15 cellular contexts compared by ENCODE assay signal in the genomic region with DNA sequence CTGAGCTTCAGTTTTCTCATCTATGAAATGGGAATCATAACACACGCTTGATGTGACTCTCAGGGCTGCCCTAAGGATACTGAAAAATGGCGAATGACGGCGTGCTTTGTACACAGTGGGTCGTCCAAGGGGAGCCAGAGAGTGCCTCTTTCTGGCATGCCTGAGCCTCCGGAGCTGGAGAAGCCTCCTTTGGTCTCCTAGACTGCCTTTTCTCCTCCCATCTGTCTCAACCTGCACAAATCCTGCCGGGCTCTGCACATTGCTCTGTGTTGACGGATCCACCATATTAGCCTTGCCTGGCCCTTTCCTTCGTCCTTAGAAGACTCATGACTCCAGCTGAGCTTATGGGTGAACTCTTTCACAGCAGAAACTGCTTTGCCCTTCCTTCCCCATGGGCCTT.
A peak's percentile ranks its signal among the peaks of the same experiment; 100 is the strongest.
DNase-seq lines count a peak whose midpoint lies in the region; FAIRE-seq and TF ChIP-seq lines count a peak whose summit lies in the region.
"Had no signal": no experiment of that assay in that cellular context is flagged by ENCODE, and none has a peak within 500 bp of the region (broad histone marks: within the 10 kb centered on the region; RNA-seq: fewer than 3 reads in every experiment).

No MANE protein-coding gene starts in this region.

- no peaks in the 10 kb centered on the region for H3K79me2 ChIP-seq in GM23248 (ENCODE audit: insufficient read depth)
- no peaks in the 10 kb centered on the region for H3K79me2 ChIP-seq in fibroblast of lung (ENCODE audit: control insufficient read depth, insufficient read depth, low read length)

- H3K27ac ChIP-seq in GM23248 (peak overlapping the region; percentile 97), SJSA1 (peak overlapping the region; percentile 90), fibroblast of lung (ENCODE audit: insufficient read depth, low read length) (peak overlapping the region; percentile 89)
- H3K27ac ChIP-seq: Peyer's patch had no signal

- H3K9me3 ChIP-seq in GM23248 (ENCODE audit: low read depth) (no peaks in the 10 kb centered on the region), SJSA1 (replicated peaks) (no peaks in the 10 kb centered on the region), fibroblast of lung (ENCODE audit: control insufficient read depth, insufficient read depth, low read depth, low read length) (no peaks in the 10 kb centered on the region), skeletal muscle satellite cell (replicated peaks; ENCODE audit: low read length) (no peaks in the 10 kb centered on the region)
- H3K9me3 ChIP-seq: Peyer's patch had no signal

- WGBS in GM23248 (ENCODE audit: low coverage in 1 of 2, low lambda C conversion rate in 2 of 2, missing lambda C conversion rate in 2 of 2), 2 experiments, result 91 to 94% methylated on average over 9 of the region's 9 CpGs

- in situ Hi-C loops in GM23248 (cut with MboI), result no loop called here

- no peak overlapping the region for H2AFZ ChIP-seq in GM23248
- H2AFZ ChIP-seq in fibroblast of lung (ENCODE audit: low read length), result no peak overlapping the region

- DNase-seq in GM23248 (no peak), SJSA1 (ENCODE audit: low read depth in 1 of 2, low spot score in 2 of 2) (no peak), fibroblast of lung (ENCODE audit: low read depth in 2 of 2) (no peak), DMS 273 treated with DMSO at 0.1 percent for 48 hours (lab: John Stamatoyannopoulos, UW) (no peak), NCI-H187 treated with DMSO at 0.1 percent for 48 hours (lab: John Stamatoyannopoulos, UW) (no peak), D721Med (ENCODE audit: insufficient read length, low spot score) (no peak)
- no peak for DNase-seq in activated CD4-positive, alpha-beta T cell treated with anti-CD3 and anti-CD28 coated beads for 48 hours
- DNase-seq: CD8-positive, alpha-beta memory T cell; NCI-H1417; NCI-H2029; NCI-H2171 treated with DMSO at 0.1 percent for 48 hours; NCI-H774; Peyer's patch; SHP77 had no signal

- H3F3A ChIP-seq in GM23248 (ENCODE audit: insufficient read depth), result peaks cover 29% of the 10 kb centered on the region

- H3K9me2 ChIP-seq in GM23248 (ENCODE audit: insufficient read depth), result 0 out of 2 replicates have a peak, but pooled peaks cover 5% of the 10 kb centered on the region

- H3K4me2 ChIP-seq in GM23248 (ENCODE audit: unreplicated experiment), result peak overlapping the region; percentile 29
- H3K4me2 ChIP-seq in fibroblast of lung (ENCODE audit: extremely low read depth, insufficient read depth, low read length), result no peak overlapping the region
- H3K4me2 ChIP-seq in skeletal muscle satellite cell (ENCODE audit: low read length), result peak overlapping the region; percentile 64

- TF ChIP-seq CTCF in fibroblast of lung (conservative IDR thresholded peaks at IDR 0.05 in 1 of 2, IDR thresholded peaks at IDR 0.05 in 1 of 2; ENCODE audit: low read depth in 1 of 2, low read length in 2 of 2) (no peak), D721Med (IDR thresholded peaks at IDR 0.05; ENCODE audit: insufficient read depth, missing control alignments) (no peak)

- H3K4me1 ChIP-seq in GM23248 (ENCODE audit: insufficient read depth) (peaks cover 48% of the 10 kb centered on the region), SJSA1 (replicated peaks) (peaks cover 31% of the 10 kb centered on the region), fibroblast of lung (ENCODE audit: control insufficient read depth, extremely low read depth, insufficient read depth, low read length) (peaks cover 11% of the 10 kb centered on the region), skeletal muscle satellite cell (ENCODE audit: control insufficient read depth, insufficient read depth, low read length) (peaks cover 25% of the 10 kb centered on the region)
- H3K4me1 ChIP-seq: Peyer's patch had no signal

- H3K36me3 ChIP-seq in GM23248 (ENCODE audit: low read depth), result no peaks in the 10 kb centered on the region
- H3K36me3 ChIP-seq in SJSA1, result no peaks in the 10 kb centered on the region
- no peaks in the 10 kb centered on the region for H3K36me3 ChIP-seq in fibroblast of lung (ENCODE audit: control insufficient read depth, insufficient read depth, low read length)
- H3K36me3 ChIP-seq in skeletal muscle satellite cell (ENCODE audit: insufficient read depth, low read length), result no peaks in the 10 kb centered on the region
- H3K36me3 ChIP-seq: Peyer's patch had no signal

- H3K4me3 ChIP-seq in GM23248 (no peak overlapping the region; the same call in 1 of the 2 replicates), SJSA1 (no peak overlapping the region), fibroblast of lung (replicated peaks in 1 of 4; ENCODE audit: control extremely low read depth in 1 of 4, insufficient read depth in 1 of 4, low read depth in 3 of 4, low read length in 4 of 4) (no peak overlapping the region), skeletal muscle satellite cell (ENCODE audit: low read length) (no peak overlapping the region)
- H3K4me3 ChIP-seq: Peyer's patch had no signal

- H4K20me1 ChIP-seq in GM23248 (ENCODE audit: insufficient read depth) (no peaks in the 10 kb centered on the region), fibroblast of lung (ENCODE audit: control insufficient read depth, extremely low read depth, insufficient read depth, low read length) (no peaks in the 10 kb centered on the region)

- H3K9ac ChIP-seq in GM23248, result peak overlapping the region; percentile 79
- no peak overlapping the region for H3K9ac ChIP-seq in fibroblast of lung (ENCODE audit: insufficient read depth, low read length)
- peak overlapping the region; percentile 75 for H3K9ac ChIP-seq in skeletal muscle satellite cell (ENCODE audit: low read depth, low read length)

- no peaks in the 10 kb centered on the region for H3K27me3 ChIP-seq in GM23248 (replicated peaks; ENCODE audit: insufficient read depth)
- H3K27me3 ChIP-seq in SJSA1 (replicated peaks), result no peaks in the 10 kb centered on the region
- H3K27me3 ChIP-seq in fibroblast of lung (ENCODE audit: control insufficient read depth, insufficient read depth, low read length), result no peaks in the 10 kb centered on the region
- no peaks in the 10 kb centered on the region for H3K27me3 ChIP-seq in skeletal muscle satellite cell (ENCODE audit: control insufficient read depth, insufficient read depth, low read length)
- H3K27me3 ChIP-seq: Peyer's patch had no signal

- no peak for FAIRE-seq in D721Med (lab: Jason Lieb, UNC)
